Comparison of ENCODE assay signal across 24 cellular contexts in the genomic region with DNA sequence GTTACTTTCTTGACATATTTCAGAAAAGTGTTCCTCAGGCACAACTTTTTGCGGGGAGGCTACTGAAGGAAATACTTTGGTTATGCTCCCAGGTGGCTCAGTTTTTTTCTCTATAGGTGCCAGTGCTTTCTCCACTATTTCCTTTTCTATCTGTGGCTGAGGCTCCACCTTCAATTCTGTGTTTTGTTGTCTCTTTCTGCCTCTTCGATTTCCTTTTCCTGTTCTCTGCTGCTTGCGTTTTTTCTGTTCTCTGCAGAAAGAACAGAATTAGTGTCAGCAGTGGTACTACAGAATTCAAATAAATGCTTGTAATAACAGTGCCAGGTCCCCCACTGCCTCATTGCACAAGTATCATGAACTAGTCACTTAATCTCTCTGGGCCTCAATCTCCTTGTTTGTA. TPM values are rescaled to one million over a fixed set of nuclear protein-coding genes. Genes with fewer than 3 reads are reported as not detected.
DNase-seq lines count a peak whose midpoint lies in the region; ATAC-seq, FAIRE-seq and TF ChIP-seq lines count a peak whose summit lies in the region.
"Had no signal": no experiment of that assay in that cellular context is flagged by ENCODE, and none has a peak within 500 bp of the region (broad histone marks: within the 10 kb centered on the region; RNA-seq: fewer than 3 reads in every experiment).

No MANE protein-coding gene starts in this region.

- no peaks in the 10 kb centered on the region for H3K9me3 ChIP-seq in mucosa of descending colon
- H3K9me3 ChIP-seq in mesenchymal stem cell (ENCODE audit: control insufficient read depth, low read length): no peaks in the 10 kb centered on the region
- H3K9me3 ChIP-seq: BE2C, colonic mucosa, heart right ventricle, Peyer's patch, SJSA1, uterus had no signal

- 71% methylated on average over 2 of the region's 3 CpGs for WGBS in mesenchymal stem cell

- H3K4me2 ChIP-seq in mesenchymal stem cell (ENCODE audit: low read length, poor library complexity, severe bottlenecking): no peak overlapping the region
- H3K4me2 ChIP-seq: smooth muscle cell had no signal

- DNase-seq in activated CD4-positive, alpha-beta T cell treated with anti-CD3 and anti-CD28 coated beads, Interleukin-2, amount 10 ng/mL, durations not matched to agents 7 days and 5 days: peak; percentile 41
- DNase-seq in activated CD4-positive, alpha-beta T cell treated with anti-CD3 and anti-CD28 coated beads for 48 hours: no peak
- DNase-seq in H54 (ENCODE audit: insufficient read length, low spot score) (no peak), mucosa of descending colon (no peak), mesenchymal stem cell (no peak), MCF 10A (ENCODE audit: unreplicated experiment) (no peak), glomerular visceral epithelial cell (ENCODE audit: extremely low spot score) (no peak)
- no peak for DNase-seq in activated T-helper 1 cell treated with anti-CD3 and anti-CD28 coated beads, Interleukin-12 subunit alpha, Interleukin-12 subunit beta, Interleukin-2, Interleukin-4 antibody, amounts not matched to agents 30 ng/mL and 10 ng/mL and 1 ng/mL, durations not matched to agents 14 hours and 24 hours and 36 hours (ENCODE audit: low spot score)
- DNase-seq: BE2C; brain microvascular endothelial cell; colonic mucosa; heart right ventricle; left ventricle myocardium superior; NCI-H2107; NK-92 treated with Interleukin-12 subunit alpha and Interleukin-12 subunit beta, amount 100 ng/mL, for 24 hours; Peyer's patch; stimulated activated CD4-positive, alpha-beta T cell treated with anti-CD3 and anti-CD28 coated beads, Interleukin-4, amount 100 ng/mL, for 4 hours; uterus had no signal

- no peak overlapping the region for H2AFZ ChIP-seq in mesenchymal stem cell (ENCODE audit: low read depth, low read length)

- POLR2A ChIA-PET in activated CD4-positive, alpha-beta T cell treated with anti-CD3 and anti-CD28 coated beads, Interleukin-2, amount 10 ng/mL, durations not matched to agents 7 days and 5 days (lab: Charles Lee): no interaction called here
- POLR2A ChIA-PET in MCF 10A (lab: Yijun Ruan, JAX): no interaction called here

- no peaks in the 10 kb centered on the region for H3K79me1 ChIP-seq in mesenchymal stem cell (replicated peaks; ENCODE audit: low read length, poor library complexity, severe bottlenecking)

- peaks cover under 1% of the 10 kb centered on the region for H3K27me3 Mint-ChIP-seq in activated CD4-positive, alpha-beta T cell treated with anti-CD3 and anti-CD28 coated beads, Interleukin-2, amount 10 ng/mL, durations not matched to agents 7 days and 5 days
- no peaks in the 10 kb centered on the region for H3K27me3 Mint-ChIP-seq in activated T-helper 1 cell treated with anti-CD3 and anti-CD28 coated beads, Interleukin-12 subunit alpha, Interleukin-12 subunit beta, Interleukin-2, Interleukin-4 antibody, amounts not matched to agents 30 ng/mL and 10 ng/mL and 1 ng/mL, durations not matched to agents 14 hours and 24 hours and 36 hours (ENCODE audit: insufficient read depth)
- H3K27me3 Mint-ChIP-seq in MCF 10A (ENCODE audit: insufficient read depth, unreplicated experiment): peaks cover 73% of the 10 kb centered on the region

- H3K27ac ChIP-seq in mesenchymal stem cell (ENCODE audit: low read length, poor library complexity, severe bottlenecking): no peak overlapping the region
- H3K27ac ChIP-seq: brain microvascular endothelial cell, colonic mucosa, SJSA1, uterus had no signal

- peaks cover 9% of the 10 kb centered on the region for H3K36me3 Mint-ChIP-seq in activated CD4-positive, alpha-beta T cell treated with anti-CD3 and anti-CD28 coated beads, Interleukin-2, amount 10 ng/mL, durations not matched to agents 7 days and 5 days (ENCODE audit: low read depth)
- H3K36me3 Mint-ChIP-seq in activated T-helper 1 cell treated with anti-CD3 and anti-CD28 coated beads, Interleukin-12 subunit alpha, Interleukin-12 subunit beta, Interleukin-2, Interleukin-4 antibody, amounts not matched to agents 30 ng/mL and 10 ng/mL and 1 ng/mL, durations not matched to agents 14 hours and 24 hours and 36 hours (ENCODE audit: low read depth): no peaks in the 10 kb centered on the region
- no peaks in the 10 kb centered on the region for H3K36me3 Mint-ChIP-seq in MCF 10A (ENCODE audit: insufficient read depth, unreplicated experiment)

- no peaks in the 10 kb centered on the region for H3K36me3 ChIP-seq in mucosa of descending colon (ENCODE audit: low read depth)
- H3K36me3 ChIP-seq in mesenchymal stem cell (ENCODE audit: control insufficient read depth in 1 of 2, insufficient read depth in 2 of 2, low read depth in 1 of 2, low read length in 2 of 2): no peaks in the 10 kb centered on the region
- H3K36me3 ChIP-seq: BE2C, brain microvascular endothelial cell, colonic mucosa, heart right ventricle, Peyer's patch, SJSA1, uterus had no signal

- H3K18ac ChIP-seq in mesenchymal stem cell (ENCODE audit: low read depth in 1 of 2, low read length in 2 of 2): no peak overlapping the region

- H3K23ac ChIP-seq in mesenchymal stem cell (ENCODE audit: low read length in 2 of 2): no peak overlapping the region

- H3K4ac ChIP-seq in mesenchymal stem cell (ENCODE audit: low read depth in 1 of 2, low read length in 2 of 2): no peak overlapping the region

- no peak for TF ChIP-seq POLR2A in H54 (IDR thresholded peaks at IDR 0.05; ENCODE audit: low read depth, low read length)

- H3K27me3 ChIP-seq in mesenchymal stem cell (ENCODE audit: control insufficient read depth in 1 of 2, insufficient read depth in 1 of 2, low read length in 2 of 2): peaks cover 48 to 49% of the 10 kb centered on the region in 2 experiments
- H3K27me3 ChIP-seq: colonic mucosa, Peyer's patch, uterus had no signal

- peak; percentile 81 for FAIRE-seq in H54 (lab: Jason Lieb, UNC)
- FAIRE-seq: G401.6 had no signal

- no peak overlapping the region for H4K91ac ChIP-seq in mesenchymal stem cell (ENCODE audit: low read length)

- H2AK5ac ChIP-seq in mesenchymal stem cell (ENCODE audit: low read length, severe bottlenecking): no peak overlapping the region

- H2BK120ac ChIP-seq in mesenchymal stem cell (ENCODE audit: low read depth, low read length): no peak overlapping the region

- no peak for TF ChIP-seq CTCF in mucosa of descending colon (IDR thresholded peaks at IDR 0.05)
- no peak for TF ChIP-seq CTCF in MCF 10A (IDR thresholded peaks at IDR 0.05; ENCODE audit: unreplicated experiment)

- ATAC-seq in mucosa of descending colon: peak; percentile 19
- ATAC-seq: heart right ventricle, left ventricle myocardium superior had no signal

- H3K9me3 Mint-ChIP-seq in activated CD4-positive, alpha-beta T cell treated with anti-CD3 and anti-CD28 coated beads, Interleukin-2, amount 10 ng/mL, durations not matched to agents 7 days and 5 days: no peaks in the 10 kb centered on the region
- H3K9me3 Mint-ChIP-seq in activated T-helper 1 cell treated with anti-CD3 and anti-CD28 coated beads, Interleukin-12 subunit alpha, Interleukin-12 subunit beta, Interleukin-2, Interleukin-4 antibody, amounts not matched to agents 30 ng/mL and 10 ng/mL and 1 ng/mL, durations not matched to agents 14 hours and 24 hours and 36 hours: no peaks in the 10 kb centered on the region
- no peaks in the 10 kb centered on the region for H3K9me3 Mint-ChIP-seq in MCF 10A (ENCODE audit: unreplicated experiment)

- BruUV-seq in MCF 10A (replicated peaks; lab: Mats Ljungman, UMichigan): no TSS peak

- H2BK12ac ChIP-seq in mesenchymal stem cell (ENCODE audit: low read length in 2 of 2): no peak overlapping the region

- H3K4me3 ChIP-seq in mucosa of descending colon: no peak overlapping the region
- no peak overlapping the region for H3K4me3 ChIP-seq in mesenchymal stem cell (ENCODE audit: insufficient read depth in 1 of 2, low read depth in 1 of 2, low read length in 2 of 2)
- H3K4me3 ChIP-seq: colonic mucosa, heart right ventricle, Peyer's patch, SJSA1, smooth muscle cell, uterus had no signal

- no peak overlapping the region for H2BK15ac ChIP-seq in mesenchymal stem cell (ENCODE audit: low read depth, poor library complexity, severe bottlenecking)

- H3K14ac ChIP-seq in mesenchymal stem cell (ENCODE audit: low read length in 2 of 2): no peak overlapping the region

- no peak overlapping the region for H2BK5ac ChIP-seq in mesenchymal stem cell (ENCODE audit: low read depth, low read length, poor library complexity, severe bottlenecking)

- CTCF ChIA-PET in activated CD4-positive, alpha-beta T cell treated with anti-CD3 and anti-CD28 coated beads, Interleukin-2, amount 10 ng/mL, durations not matched to agents 7 days and 5 days (lab: Charles Lee): interaction anchor here (2.6 kb wide), 1 partner anchor 52 kb away, joined by 9 read pairs; a partner anchor contains a TSS
- CTCF ChIA-PET in MCF 10A (lab: Yijun Ruan, JAX): interaction anchor here (0.6 to 1.1 kb wide), 2 partner anchors 125 to 1180 kb away, joined by 3 to 4 read pairs; no protein-coding TSS in a partner anchor

- no peaks in the 10 kb centered on the region for H3K4me1 ChIP-seq in mucosa of descending colon (ENCODE audit: low read depth)
- no peaks in the 10 kb centered on the region for H3K4me1 ChIP-seq in mesenchymal stem cell (ENCODE audit: control insufficient read depth, insufficient read depth, low read depth, low read length)
- H3K4me1 ChIP-seq: BE2C, colonic mucosa, heart right ventricle, Peyer's patch, SJSA1, uterus had no signal

- no peak overlapping the region for H3K9ac ChIP-seq in mesenchymal stem cell (ENCODE audit: low read length)

- H3K27ac Mint-ChIP-seq in activated CD4-positive, alpha-beta T cell treated with anti-CD3 and anti-CD28 coated beads, Interleukin-2, amount 10 ng/mL, durations not matched to agents 7 days and 5 days: peak overlapping the region; percentile 88
- peak overlapping the region; percentile 78 for H3K27ac Mint-ChIP-seq in activated T-helper 1 cell treated with anti-CD3 and anti-CD28 coated beads, Interleukin-12 subunit alpha, Interleukin-12 subunit beta, Interleukin-2, Interleukin-4 antibody, amounts not matched to agents 30 ng/mL and 10 ng/mL and 1 ng/mL, durations not matched to agents 14 hours and 24 hours and 36 hours
- H3K27ac Mint-ChIP-seq in MCF 10A (ENCODE audit: low read depth, unreplicated experiment): no peak overlapping the region

- intact Hi-C loops in activated T-helper 1 cell treated with anti-CD3 and anti-CD28 coated beads, Interleukin-12 subunit alpha, Interleukin-12 subunit beta, Interleukin-2, Interleukin-4 antibody, amounts not matched to agents 30 ng/mL and 10 ng/mL and 1 ng/mL, durations not matched to agents 14 hours and 24 hours and 36 hours (cut with micrococcal nuclease): no loop called here
- intact Hi-C loops in mucosa of descending colon (cut with DNase I, micrococcal nuclease) (no loop called here), MCF 10A (cut with micrococcal nuclease) (no loop called here)

- H3K4me1 Mint-ChIP-seq in activated CD4-positive, alpha-beta T cell treated with anti-CD3 and anti-CD28 coated beads, Interleukin-2, amount 10 ng/mL, durations not matched to agents 7 days and 5 days: peaks cover 55% of the 10 kb centered on the region
- peaks cover 30% of the 10 kb centered on the region for H3K4me1 Mint-ChIP-seq in activated T-helper 1 cell treated with anti-CD3 and anti-CD28 coated beads, Interleukin-12 subunit alpha, Interleukin-12 subunit beta, Interleukin-2, Interleukin-4 antibody, amounts not matched to agents 30 ng/mL and 10 ng/mL and 1 ng/mL, durations not matched to agents 14 hours and 24 hours and 36 hours (ENCODE audit: low read depth)
- no peaks in the 10 kb centered on the region for H3K4me1 Mint-ChIP-seq in MCF 10A (ENCODE audit: insufficient read depth, unreplicated experiment)

- H4K8ac ChIP-seq in mesenchymal stem cell (ENCODE audit: low read length): no peak overlapping the region

- H3K4me3 Mint-ChIP-seq in activated CD4-positive, alpha-beta T cell treated with anti-CD3 and anti-CD28 coated beads, Interleukin-2, amount 10 ng/mL, durations not matched to agents 7 days and 5 days: peak overlapping the region; percentile 52
- H3K4me3 Mint-ChIP-seq in activated T-helper 1 cell treated with anti-CD3 and anti-CD28 coated beads, Interleukin-12 subunit alpha, Interleukin-12 subunit beta, Interleukin-2, Interleukin-4 antibody, amounts not matched to agents 30 ng/mL and 10 ng/mL and 1 ng/mL, durations not matched to agents 14 hours and 24 hours and 36 hours: peak overlapping the region; percentile 51
- H3K4me3 Mint-ChIP-seq in MCF 10A (ENCODE audit: unreplicated experiment): no peak overlapping the region

RNA-seq across cellular contexts. Expression of a gene that starts 7.0 kb away (rescaled TPM):
- total RNA-seq in activated CD4-positive, alpha-beta T cell treated with anti-CD3 and anti-CD28 coated beads, Interleukin-2, amount 10 ng/mL, durations not matched to agents 7 days and 5 days: 1 to 10 TPM; 2.2 to 2.9 TPM
- total RNA-seq in activated T-helper 1 cell treated with anti-CD3 and anti-CD28 coated beads, Interleukin-12 subunit alpha, Interleukin-12 subunit beta, Interleukin-2, Interleukin-4 antibody, amounts not matched to agents 30 ng/mL and 10 ng/mL and 1 ng/mL, durations not matched to agents 14 hours and 24 hours and 36 hours: 0.24 and 0.31 TPM in 2 replicates
- total RNA-seq in mucosa of descending colon (not detected), MCF 10A (2022) (not detected in 2 replicates)
- not detected for polyA plus RNA-seq in mesenchymal stem cell (2013, experiment 1 of 2)
- not detected for polyA plus RNA-seq in mesenchymal stem cell (2013, experiment 2 of 2)
- total RNA-seq: A172, left ventricle myocardium superior, NCI-H460, Peyer's patch, pulmonary artery endothelial cell, SJSA1, smooth muscle cell had no signal
- polyA plus RNA-seq: heart right ventricle, smooth muscle cell had no signal

RNA-seq across cellular contexts. Expression of a gene that starts 8.7 kb away (rescaled TPM):
- total RNA-seq in activated CD4-positive, alpha-beta T cell treated with anti-CD3 and anti-CD28 coated beads, Interleukin-2, amount 10 ng/mL, durations not matched to agents 7 days and 5 days: 10 to 100 TPM; 26.6 to 31.8 TPM
- total RNA-seq in activated T-helper 1 cell treated with anti-CD3 and anti-CD28 coated beads, Interleukin-12 subunit alpha, Interleukin-12 subunit beta, Interleukin-2, Interleukin-4 antibody, amounts not matched to agents 30 ng/mL and 10 ng/mL and 1 ng/mL, durations not matched to agents 14 hours and 24 hours and 36 hours: 13.1 and 14.5 TPM in 2 replicates
- total RNA-seq in mucosa of descending colon: 10 to 100 TPM; 14.9 to 15.3 (median 14.9) TPM
- 9.9 TPM for polyA plus RNA-seq in mesenchymal stem cell (2013, experiment 1 of 2)
- 9.7 TPM for polyA plus RNA-seq in mesenchymal stem cell (2013, experiment 2 of 2)
- total RNA-seq in MCF 10A (2022): 10.0 and 10.3 TPM in 2 replicates

RNA-seq across cellular contexts. Expression of a gene that starts 52.2 kb away (rescaled TPM):
- 100 to 1,000 TPM; 358 to 453 TPM for total RNA-seq in activated CD4-positive, alpha-beta T cell treated with anti-CD3 and anti-CD28 coated beads, Interleukin-2, amount 10 ng/mL, durations not matched to agents 7 days and 5 days
- 305 and 313 TPM in 2 replicates for total RNA-seq in activated T-helper 1 cell treated with anti-CD3 and anti-CD28 coated beads, Interleukin-12 subunit alpha, Interleukin-12 subunit beta, Interleukin-2, Interleukin-4 antibody, amounts not matched to agents 30 ng/mL and 10 ng/mL and 1 ng/mL, durations not matched to agents 14 hours and 24 hours and 36 hours
- 100 to 1,000 TPM; 121 to 129 (median 125) TPM for total RNA-seq in mucosa of descending colon
- polyA plus RNA-seq in mesenchymal stem cell (2013, experiment 1 of 2): 207 TPM
- polyA plus RNA-seq in mesenchymal stem cell (2013, experiment 2 of 2): 208 TPM
- total RNA-seq in MCF 10A (2022): 218 and 245 TPM in 2 replicates
